31 cellular contexts compared by ENCODE assay signal in genomic region chr13:85411608-85412007, GRCh38.
"Had no signal": no experiment of that assay in that cellular context is flagged by ENCODE, and none has a peak within 500 bp of the region (broad histone marks: within the 10 kb centered on the region; RNA-seq: fewer than 3 reads in every experiment).

No MANE protein-coding gene starts in this region.

- H2AFZ ChIP-seq: hepatocyte had no signal

- H3K79me2 ChIP-seq: hepatocyte had no signal

- H3K9me3 ChIP-seq: esophagus muscularis mucosa, gastroesophageal sphincter, heart right ventricle had no signal

- H3K9me3 Mint-ChIP-seq: activated CD4-positive, alpha-beta T cell treated with anti-CD3 and anti-CD28 coated beads, Interleukin-2, amount 10 ng/mL, durations not matched to agents 7 days and 5 days; activated naive CD4-positive, alpha-beta T cell treated with anti-CD3 and anti-CD28 coated beads, Interleukin-2, amount 10 ng/mL, durations not matched to agents 7 days and 5 days; activated naive CD4-positive, alpha-beta T cell treated with anti-CD3 and anti-CD28 coated beads, Interleukin-2, amount 50 U/mL, for 72 hours; activated T-cell treated with anti-CD3 and anti-CD28 coated beads, Interleukin-2, amount 50 U/mL, for 24 hours; WTC11 had no signal

- H3K4me3 Mint-ChIP-seq: activated CD4-positive, alpha-beta memory T cell treated with anti-CD3 and anti-CD28 coated beads, Interleukin-2, amount 10 ng/mL, durations not matched to agents 7 days and 5 days; activated CD4-positive, alpha-beta T cell treated with anti-CD3 and anti-CD28 coated beads, Interleukin-2, amount 10 ng/mL, durations not matched to agents 7 days and 5 days; activated naive CD4-positive, alpha-beta T cell treated with anti-CD3 and anti-CD28 coated beads, Interleukin-2, amount 10 ng/mL, durations not matched to agents 7 days and 5 days; activated naive CD8-positive, alpha-beta T cell treated with anti-CD3 and anti-CD28 coated beads, Interleukin-2, amount 10 ng/mL, durations not matched to agents 7 days and 5 days; activated T-cell treated with anti-CD3 and anti-CD28 coated beads, Interleukin-2, amount 50 U/mL, for 24 hours; activated T-cell treated with anti-CD3 and anti-CD28 coated beads, Interleukin-2, amount 50 U/mL, for 72 hours; effector memory CD8-positive, alpha-beta T cell; WTC11 had no signal

- ATAC-seq: activated naive CD4-positive, alpha-beta T cell treated with anti-CD3 and anti-CD28 coated beads, Interleukin-2, amount 50 U/mL, for 72 hours; activated T-cell treated with anti-CD3 and anti-CD28 coated beads, Interleukin-2, amount 50 U/mL, for 72 hours; effector memory CD8-positive, alpha-beta T cell; gastroesophageal sphincter; heart right ventricle had no signal

- DNase-seq: activated CD4-positive, alpha-beta memory T cell treated with anti-CD3 and anti-CD28 coated beads, Interleukin-2, amount 10 ng/mL, durations not matched to agents 7 days and 5 days; activated CD4-positive, alpha-beta T cell treated with anti-CD3 and anti-CD28 coated beads for 1 hour; activated CD4-positive, alpha-beta T cell treated with anti-CD3 and anti-CD28 coated beads for 4 hours; activated CD4-positive, alpha-beta T cell treated with anti-CD3 and anti-CD28 coated beads, Interleukin-2, amount 10 ng/mL, durations not matched to agents 7 days and 5 days; activated CD4-positive, alpha-beta T cell treated with anti-CD3 and anti-CD28 coated beads, Interleukin-2, amount 50 U/mL, for 4 hours; activated CD8-positive, alpha-beta memory T cell treated with anti-CD3 and anti-CD28 coated beads, Interleukin-2, amount 50 U/mL, for 48 hours; activated gamma-delta T cell; activated naive CD4-positive, alpha-beta T cell; activated naive CD4-positive, alpha-beta T cell treated with anti-CD3 and anti-CD28 coated beads, Interleukin-2, amount 10 ng/mL, durations not matched to agents 7 days and 5 days; activated naive CD8-positive, alpha-beta T cell treated with anti-CD3 and anti-CD28 coated beads, Interleukin-2, amount 10 ng/mL, durations not matched to agents 7 days and 5 days; activated T-cell treated with anti-CD3 and anti-CD28 coated beads for 4 hours; activated T-cell treated with anti-CD3 and anti-CD28 coated beads, Interleukin-2, amount 50 U/mL, for 24 hours; activated T-cell treated with anti-CD3 and anti-CD28 coated beads, Interleukin-2, amount 50 U/mL, for 72 hours; amygdala; aorta; brain microvascular endothelial cell; caudate nucleus; cortex of kidney; dermis blood vessel endothelial cell; effector CD4-positive, alpha-beta T cell; effector memory CD8-positive, alpha-beta T cell; erythroblast; foreskin melanocyte; heart right ventricle; T-helper 2 cell had no signal

- H3K36me3 ChIP-seq: brain microvascular endothelial cell, esophagus muscularis mucosa, gastroesophageal sphincter, heart right ventricle had no signal

- H3K4me2 ChIP-seq: hepatocyte had no signal

- H3K4me1 ChIP-seq: gastroesophageal sphincter, heart right ventricle had no signal

- H3K27me3 ChIP-seq: brain microvascular endothelial cell, esophagus muscularis mucosa, gastroesophageal sphincter, heart right ventricle, hepatocyte had no signal

- H3K4me1 Mint-ChIP-seq: activated CD4-positive, alpha-beta memory T cell treated with anti-CD3 and anti-CD28 coated beads, Interleukin-2, amount 10 ng/mL, durations not matched to agents 7 days and 5 days; activated CD4-positive, alpha-beta T cell treated with anti-CD3 and anti-CD28 coated beads, Interleukin-2, amount 10 ng/mL, durations not matched to agents 7 days and 5 days; activated naive CD4-positive, alpha-beta T cell treated with anti-CD3 and anti-CD28 coated beads, Interleukin-2, amount 10 ng/mL, durations not matched to agents 7 days and 5 days; activated naive CD8-positive, alpha-beta T cell treated with anti-CD3 and anti-CD28 coated beads, Interleukin-2, amount 10 ng/mL, durations not matched to agents 7 days and 5 days had no signal

- H3K4me3 ChIP-seq: esophagus muscularis mucosa, gastroesophageal sphincter, heart right ventricle, hepatocyte had no signal

- H3K27ac ChIP-seq: brain microvascular endothelial cell, esophagus muscularis mucosa, gastroesophageal sphincter, heart right ventricle, hepatocyte, VCaP had no signal

- H3K36me3 Mint-ChIP-seq: activated naive CD4-positive, alpha-beta T cell treated with anti-CD3 and anti-CD28 coated beads, Interleukin-2, amount 10 ng/mL, durations not matched to agents 7 days and 5 days; activated naive CD4-positive, alpha-beta T cell treated with anti-CD3 and anti-CD28 coated beads, Interleukin-2, amount 50 U/mL, for 72 hours; activated naive CD8-positive, alpha-beta T cell treated with anti-CD3 and anti-CD28 coated beads, Interleukin-2, amount 10 ng/mL, durations not matched to agents 7 days and 5 days; WTC11 had no signal

- H3K27ac Mint-ChIP-seq: activated CD4-positive, alpha-beta memory T cell treated with anti-CD3 and anti-CD28 coated beads, Interleukin-2, amount 10 ng/mL, durations not matched to agents 7 days and 5 days; activated CD4-positive, alpha-beta T cell treated with anti-CD3 and anti-CD28 coated beads, Interleukin-2, amount 10 ng/mL, durations not matched to agents 7 days and 5 days; activated naive CD4-positive, alpha-beta T cell treated with anti-CD3 and anti-CD28 coated beads, Interleukin-2, amount 10 ng/mL, durations not matched to agents 7 days and 5 days; activated naive CD4-positive, alpha-beta T cell treated with anti-CD3 and anti-CD28 coated beads, Interleukin-2, amount 50 U/mL, for 72 hours; activated naive CD8-positive, alpha-beta T cell treated with anti-CD3 and anti-CD28 coated beads, Interleukin-2, amount 10 ng/mL, durations not matched to agents 7 days and 5 days; activated T-cell treated with anti-CD3 and anti-CD28 coated beads, Interleukin-2, amount 50 U/mL, for 24 hours; activated T-cell treated with anti-CD3 and anti-CD28 coated beads, Interleukin-2, amount 50 U/mL, for 72 hours; effector memory CD8-positive, alpha-beta T cell; WTC11 had no signal

- H3K27me3 Mint-ChIP-seq: activated CD4-positive, alpha-beta memory T cell treated with anti-CD3 and anti-CD28 coated beads, Interleukin-2, amount 10 ng/mL, durations not matched to agents 7 days and 5 days; activated CD4-positive, alpha-beta T cell treated with anti-CD3 and anti-CD28 coated beads, Interleukin-2, amount 10 ng/mL, durations not matched to agents 7 days and 5 days; activated naive CD4-positive, alpha-beta T cell treated with anti-CD3 and anti-CD28 coated beads, Interleukin-2, amount 10 ng/mL, durations not matched to agents 7 days and 5 days; activated naive CD8-positive, alpha-beta T cell treated with anti-CD3 and anti-CD28 coated beads, Interleukin-2, amount 10 ng/mL, durations not matched to agents 7 days and 5 days; activated T-cell treated with anti-CD3 and anti-CD28 coated beads, Interleukin-2, amount 50 U/mL, for 24 hours; effector memory CD8-positive, alpha-beta T cell had no signal
